9 cellular contexts compared by ENCODE assay signal in the genomic region with DNA sequence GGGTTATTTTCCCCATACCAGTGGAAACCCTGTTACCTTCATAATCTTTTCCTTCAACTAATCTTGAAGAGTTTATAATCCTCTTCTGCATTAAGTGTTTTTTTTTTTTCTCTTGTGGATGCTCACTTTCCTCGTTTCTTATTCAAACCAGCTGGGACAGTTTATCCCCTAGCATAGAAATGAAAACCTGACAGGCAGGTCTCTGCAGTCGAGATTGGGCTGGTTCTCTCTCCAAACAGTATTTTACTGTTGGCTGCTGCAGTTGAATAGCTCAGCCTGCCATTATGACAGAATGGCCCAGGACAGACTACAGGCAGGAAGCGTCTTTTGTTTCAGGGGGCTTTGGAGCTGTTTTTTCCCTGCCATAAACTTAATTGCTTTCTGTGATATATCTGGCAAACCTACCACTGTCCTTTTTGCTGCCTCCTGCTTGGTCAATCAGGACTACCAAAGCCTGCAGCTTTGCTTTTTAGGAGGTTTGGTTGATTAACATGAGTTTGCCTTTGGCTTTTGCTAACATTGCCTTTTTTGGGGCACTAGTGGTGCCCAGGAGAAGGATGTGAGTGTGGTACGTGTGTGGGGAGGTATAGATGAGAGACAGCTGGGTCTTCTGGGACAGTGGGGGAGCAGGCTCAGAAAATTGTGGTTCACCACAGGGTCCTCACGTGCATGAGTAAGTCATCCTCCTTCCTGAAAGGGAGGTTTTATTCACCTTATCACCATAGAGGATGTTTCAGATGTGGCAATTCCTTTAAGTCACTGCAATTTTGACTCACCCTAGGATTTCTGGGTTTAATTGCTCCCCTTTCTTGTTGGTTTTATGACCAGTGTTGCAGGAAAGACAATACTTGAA.
DNase-seq lines count a peak whose midpoint lies in the region; ATAC-seq, FAIRE-seq and TF ChIP-seq lines count a peak whose summit lies in the region.
"Had no signal": no experiment of that assay in that cellular context is flagged by ENCODE, and none has a peak within 500 bp of the region (broad histone marks: within the 10 kb centered on the region; RNA-seq: fewer than 3 reads in every experiment).

No MANE protein-coding gene starts in this region.

- DNase-seq in GM12891 (ENCODE audit: insufficient read length, low spot score) = no peak
- peak; percentile 34 for DNase-seq in T-helper 2 cell treated with Interferon-gamma antibody and Interleukin-4, amounts not matched to agents 5 μg/mL and 100 μg/mL, for 36 hours (ENCODE audit: low spot score)
- DNase-seq in NCI-H774 (lab: John Stamatoyannopoulos, UW) = no peak
- DNase-seq in DMS 273 treated with DMSO at 0.1 percent for 48 hours (lab: John Stamatoyannopoulos, UW) = no peak
- no peak for DNase-seq in NCI-H2107 (lab: John Stamatoyannopoulos, UW)
- no peak for DNase-seq in midbrain (lab: John Stamatoyannopoulos, UW)
- DNase-seq: left ventricle myocardium inferior had no signal

- H3K9me3 Mint-ChIP-seq in T-helper 2 cell treated with Interferon-gamma antibody and Interleukin-4, amounts not matched to agents 5 μg/mL and 100 μg/mL, for 36 hours = peaks cover 6% of the 10 kb centered on the region

- peak overlapping the region; percentile 6 for H3K27ac ChIP-seq in mesodermal cell (ENCODE audit: low read depth, low read length, severe bottlenecking)
- H3K27ac ChIP-seq: left ventricle myocardium inferior had no signal

- no peak for TF ChIP-seq POLR2A in GM12891 (IDR thresholded peaks at IDR 0.05; ENCODE audit: low read depth, low read length)

- H3K4me3 Mint-ChIP-seq in T-helper 2 cell treated with Interferon-gamma antibody and Interleukin-4, amounts not matched to agents 5 μg/mL and 100 μg/mL, for 36 hours = no peak overlapping the region

- FAIRE-seq in GM12891 (lab: Jason Lieb, UNC) = peak; percentile 40

- H3K27me3 Mint-ChIP-seq in T-helper 2 cell treated with Interferon-gamma antibody and Interleukin-4, amounts not matched to agents 5 μg/mL and 100 μg/mL, for 36 hours (ENCODE audit: low read depth) = peaks cover 15% of the 10 kb centered on the region

- ATAC-seq in HG02870 (IDR thresholded peaks at IDR 0.05; ENCODE audit: unreplicated experiment) = peak; percentile 82

- no peak overlapping the region for H3K27ac Mint-ChIP-seq in T-helper 2 cell treated with Interferon-gamma antibody and Interleukin-4, amounts not matched to agents 5 μg/mL and 100 μg/mL, for 36 hours

- H3K4me1 ChIP-seq in mesodermal cell (ENCODE audit: control insufficient read depth, insufficient read depth, low read length, poor library complexity, severe bottlenecking) = peaks cover 4% of the 10 kb centered on the region
- H3K4me1 ChIP-seq: left ventricle myocardium inferior had no signal

- H3K36me3 Mint-ChIP-seq in T-helper 2 cell treated with Interferon-gamma antibody and Interleukin-4, amounts not matched to agents 5 μg/mL and 100 μg/mL, for 36 hours (ENCODE audit: low read depth) = no peaks in the 10 kb centered on the region

- H3K4me3 ChIP-seq in mesodermal cell (ENCODE audit: extremely low read depth, insufficient read depth, low read length, poor library complexity, severe bottlenecking) = no peak overlapping the region
- H3K4me3 ChIP-seq: left ventricle myocardium inferior had no signal

- H3K9me3 ChIP-seq in mesodermal cell (ENCODE audit: control insufficient read depth, low read length) = peaks cover 7% of the 10 kb centered on the region
- H3K9me3 ChIP-seq: left ventricle myocardium inferior had no signal

- peaks cover 10% of the 10 kb centered on the region for H3K4me1 Mint-ChIP-seq in T-helper 2 cell treated with Interferon-gamma antibody and Interleukin-4, amounts not matched to agents 5 μg/mL and 100 μg/mL, for 36 hours (ENCODE audit: low read depth)

- no peaks in the 10 kb centered on the region for H3K36me3 ChIP-seq in mesodermal cell (ENCODE audit: control insufficient read depth, insufficient read depth, low read length)
- H3K36me3 ChIP-seq: left ventricle myocardium inferior had no signal

- WGBS in mesodermal cell (ENCODE audit: insufficient coverage in 2 of 2), 2 experiments = 79 to 83% methylated on average over 3 to 4 of the region's 5 CpGs

TF ChIP-seq in GM12891, 5 proteins besides CTCF, POLR2A, EP300 and RAD21:
- no peak for TF ChIP-seq POU2F2 (IDR thresholded peaks at IDR 0.05; ENCODE audit: low read depth, low read length)
- TF ChIP-seq SPI1 (IDR thresholded peaks at IDR 0.05; ENCODE audit: low read depth, low read length) = no peak
- TF ChIP-seq TAF1 (IDR thresholded peaks at IDR 0.05; ENCODE audit: low read depth, low read length) = no peak
